Comparison of ENCODE assay signal across 1 cellular context in genomic region chr5:53330491-53330890, GRCh38.
TF ChIP-seq lines count a peak whose summit lies in the region.

No MANE protein-coding gene starts in this region.

TF ChIP-seq in IMR-90, 13 proteins besides CTCF, POLR2A, EP300 and RAD21 (continued from another document):
- TF ChIP-seq ELK1 (IDR thresholded peaks at IDR 0.05; ENCODE audit: borderline replicate concordance, low read depth, low read length) (no peak), FOS (IDR thresholded peaks at IDR 0.05; ENCODE audit: low read depth, low read length) (no peak), BHLHE40 (IDR thresholded peaks at IDR 0.05; ENCODE audit: low read depth, low read length) (no peak), RCOR1 (IDR thresholded peaks at IDR 0.05; ENCODE audit: insufficient replicate concordance, low read length) (no peak), USF2 (IDR thresholded peaks at IDR 0.05; ENCODE audit: low read depth, low read length) (no peak), MAZ (IDR thresholded peaks at IDR 0.05; ENCODE audit: borderline replicate concordance, low read depth, low read length) (no peak), CHD1 (IDR thresholded peaks at IDR 0.05; ENCODE audit: low read depth, low read length) (no peak), MXI1 (IDR thresholded peaks at IDR 0.05; ENCODE audit: borderline replicate concordance, low read depth, low read length) (no peak), SMC3 (IDR thresholded peaks at IDR 0.05; ENCODE audit: low read depth, low read length) (no peak), NFE2L2 (IDR thresholded peaks at IDR 0.05; ENCODE audit: low read depth, low read length) (no peak)
TF ChIP-seq in IMR-90: peak in this region for 0.
